ENCODE assay signal across 11 cellular contexts in genomic region chr4:153131478-153132069, GRCh38.
A peak's percentile ranks its signal among the peaks of the same experiment; 100 is the strongest.
DNase-seq lines count a peak whose midpoint lies in the region; TF ChIP-seq lines count a peak whose summit lies in the region.
"Had no signal": no experiment of that assay in that cellular context is flagged by ENCODE, and none has a peak within 500 bp of the region (broad histone marks: within the 10 kb centered on the region; RNA-seq: fewer than 3 reads in every experiment).

No MANE protein-coding gene starts in this region.

- no peak overlapping the region for H3K23ac ChIP-seq in neuronal stem cell (ENCODE audit: low read depth, low read length, poor library complexity)

- no peak overlapping the region for H2AK5ac ChIP-seq in neuronal stem cell (ENCODE audit: low read depth, low read length)

- no peaks in the 10 kb centered on the region for H3K9me3 ChIP-seq in Loucy (ENCODE audit: insufficient read depth, low read depth, low read length)
- H3K9me3 ChIP-seq in neuronal stem cell (replicated peaks in 1 of 2; ENCODE audit: control insufficient read depth in 2 of 2, insufficient read depth in 1 of 2, low read depth in 1 of 2, low read length in 2 of 2) = peaks cover 0 to 3% of the 10 kb centered on the region in 2 donors

- H3F3A ChIP-seq in Loucy (ENCODE audit: low read depth) = 0 out of 2 replicates have a peak, but pooled peaks cover 2% of the 10 kb centered on the region

- no peaks in the 10 kb centered on the region for H4K20me1 ChIP-seq in Loucy (ENCODE audit: insufficient read depth, low read length, poor library complexity, severe bottlenecking)

- no peak overlapping the region for H4K91ac ChIP-seq in neuronal stem cell (ENCODE audit: low read depth, low read length, poor library complexity)

- intact Hi-C loops in CD14-positive monocyte (cut with micrococcal nuclease) = no loop called here

- H3K4me1 ChIP-seq in Loucy (ENCODE audit: insufficient read depth, low read length, poor library complexity, severe bottlenecking) (peaks cover 32% of the 10 kb centered on the region), neuronal stem cell (ENCODE audit: control insufficient read depth in 2 of 2, insufficient read depth in 1 of 2, low read depth in 1 of 2, low read length in 2 of 2) (peaks cover 5 to 9% of the 10 kb centered on the region in 2 donors)

- H3K79me2 ChIP-seq in Loucy (ENCODE audit: insufficient read depth, low read length) = no peaks in the 10 kb centered on the region

- peaks cover 22% of the 10 kb centered on the region for H3K4me1 Mint-ChIP-seq in CD14-positive monocyte

- no peak overlapping the region for H3K4me3 Mint-ChIP-seq in CD14-positive monocyte
- H3K4me3 Mint-ChIP-seq: activated CD4-positive, alpha-beta T cell treated with anti-CD3 and anti-CD28 coated beads, Interleukin-2, amount 10 ng/mL, durations not matched to agents 7 days and 5 days; activated naive CD4-positive, alpha-beta T cell treated with anti-CD3 and anti-CD28 coated beads, Interleukin-2, amount 10 ng/mL, durations not matched to agents 7 days and 5 days had no signal

- H3K9ac ChIP-seq in Loucy (ENCODE audit: low read depth, low read length, poor library complexity, severe bottlenecking) (no peak overlapping the region), neuronal stem cell (ENCODE audit: low read depth, low read length, poor library complexity) (no peak overlapping the region)

- no peaks in the 10 kb centered on the region for H3K9me3 Mint-ChIP-seq in CD14-positive monocyte
- H3K9me3 Mint-ChIP-seq: activated naive CD4-positive, alpha-beta T cell treated with anti-CD3 and anti-CD28 coated beads, Interleukin-2, amount 10 ng/mL, durations not matched to agents 7 days and 5 days had no signal

- no peak overlapping the region for H3K4me3 ChIP-seq in Loucy (ENCODE audit: low read length, poor library complexity, severe bottlenecking)
- no peak overlapping the region for H3K4me3 ChIP-seq in neuronal stem cell (ENCODE audit: low read length in 2 of 2)
- no peak overlapping the region for H3K4me3 ChIP-seq in coronary artery
- H3K4me3 ChIP-seq: SK-N-MC had no signal

- H2BK5ac ChIP-seq in neuronal stem cell (ENCODE audit: low read length) = no peak overlapping the region

- H3K4me2 ChIP-seq in Loucy (ENCODE audit: low read depth, low read length, poor library complexity, severe bottlenecking) (no peak overlapping the region), neuronal stem cell (ENCODE audit: insufficient read depth, low read length, poor library complexity, severe bottlenecking) (no peak overlapping the region)

- peak overlapping the region; percentile 22 for H2BK12ac ChIP-seq in neuronal stem cell (ENCODE audit: low read length)

- H3K9me2 ChIP-seq in Loucy (replicated peaks; ENCODE audit: low read depth, low read length) = no peaks in the 10 kb centered on the region

- no peak overlapping the region for H3K27ac ChIP-seq in neuronal stem cell (replicated peaks; ENCODE audit: low read length)
- no peak overlapping the region for H3K27ac ChIP-seq in coronary artery
- H3K27ac ChIP-seq: SK-N-MC had no signal

- no peak for DNase-seq in CD14-positive monocyte (ENCODE audit: low spot score)
- peak; percentile 48 for DNase-seq in cerebellar cortex (ENCODE audit: low spot score)
- DNase-seq in neuronal stem cell (ENCODE audit: low spot score) = no peak
- no peak for DNase-seq in coronary artery (ENCODE audit: low spot score)
- no peak for DNase-seq in NCI-H187 (lab: John Stamatoyannopoulos, UW)
- DNase-seq in islet precursor cell = no peak
- DNase-seq in cerebellum (ENCODE audit: low spot score) = no peak
- DNase-seq: activated CD4-positive, alpha-beta T cell treated with anti-CD3 and anti-CD28 coated beads, Interleukin-2, amount 10 ng/mL, durations not matched to agents 7 days and 5 days; activated naive CD4-positive, alpha-beta T cell treated with anti-CD3 and anti-CD28 coated beads, Interleukin-2, amount 10 ng/mL, durations not matched to agents 7 days and 5 days had no signal

- H3K27ac Mint-ChIP-seq in CD14-positive monocyte = peak overlapping the region in 1 of 7 donors; percentile 60
- H3K27ac Mint-ChIP-seq: activated CD4-positive, alpha-beta T cell treated with anti-CD3 and anti-CD28 coated beads, Interleukin-2, amount 10 ng/mL, durations not matched to agents 7 days and 5 days; activated naive CD4-positive, alpha-beta T cell treated with anti-CD3 and anti-CD28 coated beads, Interleukin-2, amount 10 ng/mL, durations not matched to agents 7 days and 5 days had no signal

- peaks cover 0 to 4% (median 3%) of the 10 kb centered on the region in 3 donors for H3K27me3 Mint-ChIP-seq in CD14-positive monocyte (ENCODE audit: low read depth in 3 of 3)

- H2AFZ ChIP-seq in Loucy (ENCODE audit: low read length) = no peak overlapping the region
- no peak overlapping the region for H2AFZ ChIP-seq in neuronal stem cell (ENCODE audit: low read length)

- no peak overlapping the region for H3K14ac ChIP-seq in neuronal stem cell (ENCODE audit: low read length)

- no peaks in the 10 kb centered on the region for H3K79me1 ChIP-seq in neuronal stem cell (ENCODE audit: low read depth, low read length)

- peaks cover 2% of the 10 kb centered on the region in 2 donors for H3K36me3 Mint-ChIP-seq in CD14-positive monocyte
- H3K36me3 Mint-ChIP-seq: activated naive CD4-positive, alpha-beta T cell treated with anti-CD3 and anti-CD28 coated beads, Interleukin-2, amount 10 ng/mL, durations not matched to agents 7 days and 5 days had no signal

- TF ChIP-seq CTCF in CD14-positive monocyte (IDR thresholded peaks at IDR 0.05) (peak; percentile 27), Loucy (conservative IDR thresholded peaks at IDR 0.05; ENCODE audit: low read length) (peak; percentile 60), coronary artery (IDR thresholded peaks at IDR 0.05) (no peak)

- H3K18ac ChIP-seq in neuronal stem cell (ENCODE audit: low read length) = no peak overlapping the region

- H2BK120ac ChIP-seq in neuronal stem cell (ENCODE audit: low read depth, low read length) = no peak overlapping the region

- H3K36me3 ChIP-seq in Loucy (ENCODE audit: insufficient read depth, low read length) (no peaks in the 10 kb centered on the region), neuronal stem cell (replicated peaks in 1 of 2; ENCODE audit: control insufficient read depth in 2 of 2, insufficient read depth in 2 of 2, low read length in 2 of 2) (no peaks in the 10 kb centered on the region)

- no peak overlapping the region for H3K4ac ChIP-seq in neuronal stem cell (ENCODE audit: low read length)

- no peak overlapping the region for H4K8ac ChIP-seq in neuronal stem cell (ENCODE audit: low read depth, low read length)

- no peak overlapping the region for H2BK15ac ChIP-seq in neuronal stem cell (ENCODE audit: low read length)

- no CpG with 5 or more reads among the region's 9 CpGs for WGBS in neuronal stem cell (ENCODE audit: extremely low coverage in 2 of 2, insufficient read length in 2 of 2, insufficient replicate concordance in 1 of 2), 2 donors

- H3K27me3 ChIP-seq in Loucy (ENCODE audit: insufficient read depth, low read length, poor library complexity, severe bottlenecking) = no peaks in the 10 kb centered on the region
- no peaks in the 10 kb centered on the region for H3K27me3 ChIP-seq in neuronal stem cell (ENCODE audit: control insufficient read depth in 3 of 3, insufficient read depth in 3 of 3, low read depth in 1 of 3, low read length in 3 of 3)
